ENCODE assay signal across 8 cellular contexts in the genomic region with DNA sequence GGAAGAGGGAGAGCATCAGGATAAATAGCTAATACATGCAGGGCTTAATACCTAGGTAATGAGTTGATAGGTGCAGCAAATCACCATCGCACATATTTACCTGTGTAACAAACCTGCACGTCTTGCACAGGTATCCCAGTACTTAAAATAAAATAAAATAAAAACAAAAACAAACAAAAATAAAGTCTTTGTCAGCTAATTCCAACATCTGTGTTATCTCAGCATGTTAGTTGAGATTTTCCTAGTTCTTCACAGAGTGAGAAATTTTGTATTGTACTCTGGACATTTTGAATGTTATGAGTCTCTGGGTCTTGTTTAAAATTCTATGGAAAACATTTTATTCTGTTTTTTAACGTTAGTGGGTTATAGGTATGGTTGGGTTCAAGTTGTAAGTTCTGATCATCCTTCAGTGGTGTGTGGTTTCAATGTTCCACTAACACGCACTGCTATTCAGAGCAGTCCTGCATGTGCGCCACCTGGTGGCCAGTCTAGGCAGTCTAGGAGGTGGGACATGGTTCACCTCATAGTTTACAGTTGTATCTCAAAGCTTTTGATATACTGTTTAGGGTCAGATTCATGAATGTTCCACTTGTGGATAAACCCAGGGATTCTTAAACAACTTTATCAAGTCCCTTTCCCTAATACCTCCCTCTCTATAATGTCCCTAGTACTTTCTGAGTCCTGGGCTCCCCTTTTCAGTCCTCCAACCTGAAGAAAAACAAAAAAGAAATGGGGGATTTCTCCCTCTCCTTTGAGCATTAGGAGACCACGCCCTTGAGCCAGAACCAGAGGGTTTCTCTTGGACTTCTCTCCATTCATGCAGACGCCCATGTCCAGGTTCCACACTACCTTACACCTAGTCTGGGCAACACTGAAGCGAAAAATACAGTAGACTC.
DNase-seq lines count a peak whose midpoint lies in the region; ATAC-seq, FAIRE-seq and TF ChIP-seq lines count a peak whose summit lies in the region.

No MANE protein-coding gene starts in this region.

- H3K36me3 ChIP-seq in gastroesophageal sphincter (no peaks in the 10 kb centered on the region), pancreas (no peaks in the 10 kb centered on the region)

- no peaks in the 10 kb centered on the region for H3K4me1 ChIP-seq in gastroesophageal sphincter
- no peaks in the 10 kb centered on the region for H3K4me1 ChIP-seq in pancreas

- H3K4me1 Mint-ChIP-seq in type B pancreatic cell (ENCODE audit: unreplicated experiment) = no peaks in the 10 kb centered on the region

- H3K27me3 ChIP-seq in gastroesophageal sphincter (no peaks in the 10 kb centered on the region), pancreas (no peaks in the 10 kb centered on the region)

- H3K9me3 ChIP-seq in gastroesophageal sphincter (peaks cover 0 to 5% (median 0%) of the 10 kb centered on the region in 3 donors), pancreas (no peaks in the 10 kb centered on the region)

- H3K27ac ChIP-seq in gastroesophageal sphincter (no peak overlapping the region), pancreas (no peak overlapping the region)

- no peak overlapping the region for H3K27ac Mint-ChIP-seq in type B pancreatic cell

- ATAC-seq in GM21786 (IDR thresholded peaks at IDR 0.05; ENCODE audit: unreplicated experiment) (peak; percentile 94), gastroesophageal sphincter (peak; percentile 77), pancreas (peak; percentile 96 to 100 (median 98))

- intact Hi-C loops in pancreas (cut with DNase I) = no loop called here

- peaks cover 3% of the 10 kb centered on the region for H3K36me3 Mint-ChIP-seq in type B pancreatic cell

- TF ChIP-seq EP300 in gastroesophageal sphincter (IDR thresholded peaks at IDR 0.05) = no peak

- TF ChIP-seq POLR2A in gastroesophageal sphincter (IDR thresholded peaks at IDR 0.05) = no peak

- DNase-seq in GDM1 (lab: John Stamatoyannopoulos, UW) (peak; percentile 12), KG1 (lab: John Stamatoyannopoulos, UW) (peak; percentile 8), SHP77 (lab: John Stamatoyannopoulos, UW) (peak; percentile 29 to 45), pancreas (peak; percentile 62 to 97 (median 83)), type B pancreatic cell (ENCODE audit: extremely low spot score, unreplicated experiment) (peak; percentile 79)
- DNase-seq in activated effector memory CD4-positive, alpha-beta T cell treated with Interleukin-2 at 50 U/mL for 16 hours = peak; percentile 60

- H3K9me3 Mint-ChIP-seq in type B pancreatic cell = peaks cover 4% of the 10 kb centered on the region

- peaks cover 7% of the 10 kb centered on the region for H3K27me3 Mint-ChIP-seq in type B pancreatic cell

- no peak overlapping the region for H3K4me3 Mint-ChIP-seq in type B pancreatic cell

- 41 to 44% methylated on average over 5 to 8 of the region's 8 CpGs for WGBS in gastroesophageal sphincter (ENCODE audit: low coverage in 1 of 2), 2 donors
- 40 to 42% methylated on average over 8 of the region's 8 CpGs for WGBS in pancreas, 2 donors

- no peak for FAIRE-seq in pancreas (lab: Jason Lieb, UNC)

- no peak overlapping the region for H3K4me3 ChIP-seq in gastroesophageal sphincter
- H3K4me3 ChIP-seq in pancreas = no peak overlapping the region

- peak; percentile 72 to 85 (median 80) for TF ChIP-seq CTCF in gastroesophageal sphincter (IDR thresholded peaks at IDR 0.05)
- TF ChIP-seq CTCF in pancreas (IDR thresholded peaks at IDR 0.05) = peak; percentile 85 to 93 (median 89)
- peak; percentile 95 for TF ChIP-seq CTCF in type B pancreatic cell (conservative IDR thresholded peaks at IDR 0.05)

Comparison
In these comparisons a context has a peak if more than half of its experiments do, and no peak if none do; other contexts are left out.
1. DNase-seq: peak in every context shown above with its lines; median percentile 83 in pancreas; 79 in type B pancreatic cell; 60 in activated effector memory CD4-positive, alpha-beta T cell treated with Interleukin-2 at 50 U/mL for 16 hours; 37 in SHP77; 12 in GDM1; 8 in KG1.